In the genomic region with DNA sequence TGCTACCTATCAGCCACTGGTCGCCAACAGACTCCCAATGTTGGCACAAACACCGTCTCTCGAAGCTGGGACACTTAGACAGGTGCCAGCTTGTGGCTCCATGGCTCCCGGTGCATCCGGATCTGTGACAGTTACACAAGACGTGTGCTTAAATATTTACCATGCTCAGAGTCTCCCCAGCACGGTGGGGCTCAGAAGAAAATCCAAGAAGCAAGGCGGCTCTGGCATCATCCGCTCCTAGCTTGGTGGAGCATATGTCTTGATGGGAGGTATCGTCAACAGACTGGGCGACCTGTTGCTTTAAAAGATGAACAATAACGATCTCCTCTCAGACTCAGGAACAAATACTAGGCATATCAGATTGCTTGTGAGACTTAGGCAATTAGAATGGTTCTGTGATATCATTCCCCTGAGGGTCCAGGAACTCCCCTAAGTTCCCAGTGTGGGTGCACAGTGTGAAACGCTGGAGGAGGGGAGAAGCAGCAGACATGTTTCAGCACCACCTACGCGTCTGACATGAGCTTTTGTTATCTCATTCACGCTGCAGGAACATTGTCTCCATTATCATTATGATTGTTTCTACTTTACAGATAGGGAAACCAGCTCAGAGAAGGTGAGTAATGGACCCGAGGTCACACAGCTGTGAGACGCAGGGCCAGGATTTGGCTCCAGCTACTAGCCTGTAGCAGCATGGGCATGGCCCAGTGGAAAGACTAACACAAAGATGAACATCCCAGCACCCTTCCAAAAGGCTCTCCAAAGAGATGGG, we compare ENCODE assay signal across 9 cellular contexts.
DNase-seq lines count a peak whose midpoint lies in the region; ATAC-seq and TF ChIP-seq lines count a peak whose summit lies in the region.
"Had no signal": no experiment of that assay in that cellular context is flagged by ENCODE, and none has a peak within 500 bp of the region (broad histone marks: within the 10 kb centered on the region; RNA-seq: fewer than 3 reads in every experiment).

No MANE protein-coding gene starts in this region.

- H3K4me3 ChIP-seq in fibroblast of pulmonary artery (replicated peaks; ENCODE audit: low read depth, low read length): no peak overlapping the region

- ATAC-seq in GM21515 (IDR thresholded peaks at IDR 0.05; ENCODE audit: unreplicated experiment): no peak

- TF ChIP-seq CTCF in fibroblast of pulmonary artery (IDR thresholded peaks at IDR 0.05; ENCODE audit: low read length, missing control alignments): no peak

- DNase-seq in activated CD4-positive, alpha-beta T cell treated with anti-CD3 and anti-CD28 coated beads for 4 hours: peak; percentile 25 to 40
- no peak for DNase-seq in activated CD4-positive, alpha-beta T cell treated with anti-CD3 and anti-CD28 coated beads, Interleukin-2, amount 50 U/mL, for 1 hour
- DNase-seq in activated CD4-positive, alpha-beta T cell treated with anti-CD3 and anti-CD28 coated beads for 48 hours: peak; percentile 51
- DNase-seq in fibroblast of pulmonary artery (ENCODE audit: low read depth) (peak; percentile 58), iPS-NIHi11 (ENCODE audit: low spot score) (no peak), midbrain (lab: John Stamatoyannopoulos, UW) (no peak)
- peak; percentile 58 for DNase-seq in stimulated activated CD8-positive, alpha-beta memory T cell treated with anti-CD3 and anti-CD28 coated beads, Interleukin-4, amount 100 ng/mL, for 48 hours
- DNase-seq: occipital lobe had no signal

Comparison
In these comparisons a context has a peak if more than half of its experiments do, and no peak if none do; other contexts are left out.
1. DNase-seq: peak in activated CD4-positive, alpha-beta T cell treated with anti-CD3 and anti-CD28 coated beads for 4 hours (2 of 2), activated CD4-positive, alpha-beta T cell treated with anti-CD3 and anti-CD28 coated beads for 48 hours (single experiment), fibroblast of pulmonary artery (single experiment) and stimulated activated CD8-positive, alpha-beta memory T cell treated with anti-CD3 and anti-CD28 coated beads, Interleukin-4, amount 100 ng/mL, for 48 hours (single experiment); none in activated CD4-positive, alpha-beta T cell treated with anti-CD3 and anti-CD28 coated beads, Interleukin-2, amount 50 U/mL, for 1 hour (single experiment), iPS-NIHi11 (single experiment) and midbrain (single experiment).